ENCODE assay signal across 18 cellular contexts in genomic region chr10:42962120-42962901, GRCh38.
DNase-seq lines count a peak whose midpoint lies in the region; ATAC-seq and TF ChIP-seq lines count a peak whose summit lies in the region.
"Had no signal": no experiment of that assay in that cellular context is flagged by ENCODE, and none has a peak within 500 bp of the region (broad histone marks: within the 10 kb centered on the region; RNA-seq: fewer than 3 reads in every experiment).

No MANE protein-coding gene starts in this region.

- H4K91ac ChIP-seq in neuronal stem cell (ENCODE audit: low read depth, low read length, poor library complexity) = no peak overlapping the region

- H3K36me3 ChIP-seq in Peyer's patch (no peaks in the 10 kb centered on the region), heart left ventricle (no peaks in the 10 kb centered on the region), neuronal stem cell (replicated peaks in 1 of 2; ENCODE audit: control insufficient read depth in 2 of 2, insufficient read depth in 2 of 2, low read length in 2 of 2) (no peaks in the 10 kb centered on the region)

- peak overlapping the region; percentile 41 for H2AK5ac ChIP-seq in neuronal stem cell (ENCODE audit: low read depth, low read length)

- peak overlapping the region; percentile 31 for H3K23ac ChIP-seq in neuronal stem cell (ENCODE audit: low read depth, low read length, poor library complexity)

- H3K14ac ChIP-seq in neuronal stem cell (ENCODE audit: low read length) = peak overlapping the region; percentile 94

- H3K18ac ChIP-seq in neuronal stem cell (ENCODE audit: low read length) = peak overlapping the region; percentile 88

- peak overlapping the region; percentile 75 for H2BK5ac ChIP-seq in neuronal stem cell (ENCODE audit: low read length)

- no peak overlapping the region for H2BK15ac ChIP-seq in neuronal stem cell (ENCODE audit: low read length)

- WGBS in heart left ventricle, 4 donors = 47 to 91% (median 60%) methylated on average over 4 to 15 of the region's 15 CpGs
- WGBS in neuronal stem cell (ENCODE audit: extremely low coverage in 2 of 2, insufficient read length in 2 of 2, insufficient replicate concordance in 1 of 2), 2 donors = no CpG with 5 or more reads among the region's 15 CpGs

- H2BK120ac ChIP-seq in neuronal stem cell (ENCODE audit: low read depth, low read length) = no peak overlapping the region

- H3K79me1 ChIP-seq in neuronal stem cell (ENCODE audit: low read depth, low read length) = no peaks in the 10 kb centered on the region

- H3K4me2 ChIP-seq in neuronal stem cell (ENCODE audit: insufficient read depth, low read length, poor library complexity, severe bottlenecking) = no peak overlapping the region
- H3K4me2 ChIP-seq: GM23338 had no signal

- ATAC-seq in heart left ventricle = peak in 3 of 4 donors; percentile 25 to 75 (median 39)
- ATAC-seq in GM21717 (IDR thresholded peaks at IDR 0.05; ENCODE audit: unreplicated experiment) = no peak
- ATAC-seq: activated naive CD4-positive, alpha-beta T cell treated with anti-CD3 and anti-CD28 coated beads, Interleukin-2, amount 50 U/mL, for 72 hours had no signal

- H3K9me3 ChIP-seq in Peyer's patch = no peaks in the 10 kb centered on the region
- peaks cover 0 to 2% (median 0%) of the 10 kb centered on the region in 12 donors for H3K9me3 ChIP-seq in heart left ventricle
- H3K9me3 ChIP-seq in neuronal stem cell (replicated peaks in 1 of 2; ENCODE audit: control insufficient read depth in 2 of 2, insufficient read depth in 1 of 2, low read depth in 1 of 2, low read length in 2 of 2) = peaks cover 0 to 1% of the 10 kb centered on the region in 2 donors

- peak overlapping the region; percentile 73 for H2BK12ac ChIP-seq in neuronal stem cell (ENCODE audit: low read length)

- peak overlapping the region; percentile 54 for H3K9ac ChIP-seq in neuronal stem cell (ENCODE audit: low read depth, low read length, poor library complexity)

- H2AFZ ChIP-seq in neuronal stem cell (ENCODE audit: low read length) = peak overlapping the region; percentile 72
- H2AFZ ChIP-seq: GM23338 had no signal

- H3K4ac ChIP-seq in neuronal stem cell (ENCODE audit: low read length) = no peak overlapping the region

- DNase-seq in AG20443 (ENCODE audit: low spot score) (peak; percentile 12), Peyer's patch (peak in 2 of 3 donors; percentile 31 to 34), heart left ventricle (peak in 4 of 5 donors; percentile 49 to 74 (median 62)), neuronal stem cell (ENCODE audit: low spot score) (no peak), HuH-7 (ENCODE audit: low spot score) (no peak), H4 (ENCODE audit: low spot score) (no peak), NCI-H187 (lab: John Stamatoyannopoulos, UW) (no peak)
- DNase-seq: DND-41; immature natural killer cell; MM.1S; NCI-H345; nephron progenitor cell; OCI-M1; stimulated activated CD4-positive, alpha-beta T cell treated with anti-CD3 and anti-CD28 coated beads, Interleukin-12 subunit alpha, Interleukin-12 subunit beta, amount 100 ng/mL, for 4 hours; T-helper 9 cell had no signal

- H3K4me1 ChIP-seq in Peyer's patch = no peaks in the 10 kb centered on the region
- H3K4me1 ChIP-seq in heart left ventricle = peaks cover 0 to 32% (median 18%) of the 10 kb centered on the region in 12 donors
- H3K4me1 ChIP-seq in neuronal stem cell (ENCODE audit: control insufficient read depth in 2 of 2, insufficient read depth in 1 of 2, low read depth in 1 of 2, low read length in 2 of 2) = no peaks in the 10 kb centered on the region

- no peak for TF ChIP-seq POLR2A in Peyer's patch (IDR thresholded peaks at IDR 0.05)
- TF ChIP-seq POLR2A in heart left ventricle (IDR thresholded peaks at IDR 0.05) = no peak

- TF ChIP-seq CTCF in Peyer's patch (IDR thresholded peaks at IDR 0.05) (no peak), heart left ventricle (IDR thresholded peaks at IDR 0.05) (no peak)

- H3K27me3 ChIP-seq in Peyer's patch (no peaks in the 10 kb centered on the region), heart left ventricle (no peaks in the 10 kb centered on the region), neuronal stem cell (ENCODE audit: control insufficient read depth in 3 of 3, insufficient read depth in 3 of 3, low read depth in 1 of 3, low read length in 3 of 3) (no peaks in the 10 kb centered on the region)

- H3K4me3 ChIP-seq in Peyer's patch (no peak overlapping the region), heart left ventricle (no peak overlapping the region), neuronal stem cell (ENCODE audit: low read length in 2 of 2) (no peak overlapping the region)
- H3K4me3 ChIP-seq: GM23338 had no signal

- H4K8ac ChIP-seq in neuronal stem cell (ENCODE audit: low read depth, low read length) = no peak overlapping the region

- intact Hi-C loops in heart left ventricle (cut with DNase I) = no loop called here

- H3K27ac ChIP-seq in Peyer's patch (no peak overlapping the region), heart left ventricle (peak overlapping the region in 5 of 12 donors; percentile 18 to 70 (median 51)), neuronal stem cell (replicated peaks; ENCODE audit: low read length) (no peak overlapping the region)

Comparison
In these comparisons a context has a peak if more than half of its experiments do, and no peak if none do; other contexts are left out.
1. DNase-seq: peak in AG20443 (single experiment), Peyer's patch (2 of 3) and heart left ventricle (4 of 5); none in neuronal stem cell (single experiment), HuH-7 (single experiment), H4 (single experiment) and NCI-H187 (0 of 2).